ENCODE assay signal across 8 cellular contexts in the genomic region with DNA sequence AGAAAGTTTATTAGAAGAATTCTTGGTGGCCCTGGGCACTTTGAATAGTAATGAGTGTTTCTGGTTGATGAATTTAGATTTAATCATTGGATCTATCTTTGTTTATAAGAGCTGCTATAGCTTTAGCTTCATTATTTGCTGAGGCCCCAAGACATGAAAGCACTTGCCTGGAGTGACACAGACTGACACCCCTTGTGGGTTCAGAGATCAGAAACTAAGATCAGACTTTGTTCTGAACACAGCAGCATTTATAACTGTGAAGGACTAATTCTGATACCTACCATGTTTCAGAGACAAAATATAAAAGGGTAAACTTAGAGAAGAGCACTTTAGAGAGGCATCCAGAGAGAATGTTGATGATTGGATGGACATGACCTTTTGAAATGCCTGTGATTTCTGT.
A peak's percentile ranks its signal among the peaks of the same experiment; 100 is the strongest.
DNase-seq lines count a peak whose midpoint lies in the region; ATAC-seq lines count a peak whose summit lies in the region.
"Not testable (repeated sequence)": the region's sequence is repeated elsewhere in the genome, so short reads cannot be mapped to it uniquely, and the experiment has no call there.

No MANE protein-coding gene starts in this region.

- H3K36me3 Mint-ChIP-seq in activated CD4-positive, alpha-beta T cell treated with anti-CD3 and anti-CD28 coated beads for 36 hours (ENCODE audit: low read depth); activated T-cell treated with anti-CD3 and anti-CD28 coated beads, Interleukin-2, amount 50 U/mL, for 72 hours (ENCODE audit: insufficient read depth in 2 of 2); activated naive CD8-positive, alpha-beta T cell treated with anti-CD3 and anti-CD28 coated beads for 36 hours; naive thymus-derived CD8-positive, alpha-beta T cell: not testable (repeated sequence)

- ATAC-seq in HG02798 (IDR thresholded peaks at IDR 0.05; ENCODE audit: poor library complexity, unreplicated experiment): peak; percentile 53
- ATAC-seq in activated CD4-positive, alpha-beta T cell treated with anti-CD3 and anti-CD28 coated beads for 36 hours: peak; percentile 74
- ATAC-seq in activated T-cell treated with anti-CD3 and anti-CD28 coated beads, Interleukin-2, amount 50 U/mL, for 72 hours (replicated peaks in 1 of 2): peak; percentile 72 to 73
- peak; percentile 36 for ATAC-seq in esophagus mucosa
- ATAC-seq in naive thymus-derived CD8-positive, alpha-beta T cell: peak; percentile 39 to 72
- ATAC-seq in stimulated activated naive CD8-positive, alpha-beta T cell treated with anti-CD3 and anti-CD28 coated beads, Interleukin-15, amount 100 ng/mL, for 72 hours: peak; percentile 80

- intact Hi-C loops in activated CD4-positive, alpha-beta T cell treated with anti-CD3 and anti-CD28 coated beads for 36 hours (cut with DNase I, micrococcal nuclease): not testable (repeated sequence)

- CTCF ChIA-PET in activated CD4-positive, alpha-beta T cell treated with anti-CD3 and anti-CD28 coated beads for 36 hours (lab: Charles Lee): not testable (repeated sequence)

- DNase-seq in activated CD4-positive, alpha-beta T cell treated with anti-CD3 and anti-CD28 coated beads for 36 hours; activated T-cell treated with anti-CD3 and anti-CD28 coated beads, Interleukin-2, amount 50 U/mL, for 72 hours; activated naive CD8-positive, alpha-beta T cell treated with anti-CD3 and anti-CD28 coated beads for 36 hours; naive thymus-derived CD8-positive, alpha-beta T cell; stimulated activated naive CD8-positive, alpha-beta T cell treated with anti-CD3 and anti-CD28 coated beads, Interleukin-15, amount 100 ng/mL, for 72 hours: not testable (repeated sequence)

- H3K4me3 Mint-ChIP-seq in activated CD4-positive, alpha-beta T cell treated with anti-CD3 and anti-CD28 coated beads for 36 hours; activated T-cell treated with anti-CD3 and anti-CD28 coated beads, Interleukin-2, amount 50 U/mL, for 72 hours; activated naive CD8-positive, alpha-beta T cell treated with anti-CD3 and anti-CD28 coated beads for 36 hours; naive thymus-derived CD8-positive, alpha-beta T cell; stimulated activated naive CD8-positive, alpha-beta T cell treated with anti-CD3 and anti-CD28 coated beads, Interleukin-15, amount 100 ng/mL, for 72 hours: not testable (repeated sequence)

- H3K9me3 Mint-ChIP-seq in activated CD4-positive, alpha-beta T cell treated with anti-CD3 and anti-CD28 coated beads for 36 hours (ENCODE audit: low read depth); activated T-cell treated with anti-CD3 and anti-CD28 coated beads, Interleukin-2, amount 50 U/mL, for 72 hours; activated naive CD8-positive, alpha-beta T cell treated with anti-CD3 and anti-CD28 coated beads for 36 hours; naive thymus-derived CD8-positive, alpha-beta T cell; stimulated activated naive CD8-positive, alpha-beta T cell treated with anti-CD3 and anti-CD28 coated beads, Interleukin-15, amount 100 ng/mL, for 72 hours: not testable (repeated sequence)

- H3K27ac Mint-ChIP-seq in activated CD4-positive, alpha-beta T cell treated with anti-CD3 and anti-CD28 coated beads for 36 hours; activated T-cell treated with anti-CD3 and anti-CD28 coated beads, Interleukin-2, amount 50 U/mL, for 72 hours; naive thymus-derived CD8-positive, alpha-beta T cell; stimulated activated naive CD8-positive, alpha-beta T cell treated with anti-CD3 and anti-CD28 coated beads, Interleukin-15, amount 100 ng/mL, for 72 hours: not testable (repeated sequence)
- peak overlapping the region; percentile 91 for H3K27ac Mint-ChIP-seq in activated naive CD8-positive, alpha-beta T cell treated with anti-CD3 and anti-CD28 coated beads for 36 hours

- not testable (repeated sequence) for H3K4me1 Mint-ChIP-seq in activated CD4-positive, alpha-beta T cell treated with anti-CD3 and anti-CD28 coated beads for 36 hours; activated T-cell treated with anti-CD3 and anti-CD28 coated beads, Interleukin-2, amount 50 U/mL, for 72 hours (ENCODE audit: low read depth); activated naive CD8-positive, alpha-beta T cell treated with anti-CD3 and anti-CD28 coated beads for 36 hours; naive thymus-derived CD8-positive, alpha-beta T cell
- peaks cover 12% of the 10 kb centered on the region for H3K4me1 Mint-ChIP-seq in stimulated activated naive CD8-positive, alpha-beta T cell treated with anti-CD3 and anti-CD28 coated beads, Interleukin-15, amount 100 ng/mL, for 72 hours

- POLR2A ChIA-PET in activated CD4-positive, alpha-beta T cell treated with anti-CD3 and anti-CD28 coated beads for 36 hours (lab: Charles Lee); naive thymus-derived CD8-positive, alpha-beta T cell (lab: Charles Lee): not testable (repeated sequence)

- peak overlapping the region; percentile 45 for H3K27ac ChIP-seq in KOPT-K1 (ENCODE audit: low read depth, low read length, poor library complexity, severe bottlenecking)

- H3K36me3 ChIP-seq in KOPT-K1 (ENCODE audit: insufficient read depth, low read length): not testable (repeated sequence)

- H3K27me3 Mint-ChIP-seq in activated CD4-positive, alpha-beta T cell treated with anti-CD3 and anti-CD28 coated beads for 36 hours; activated T-cell treated with anti-CD3 and anti-CD28 coated beads, Interleukin-2, amount 50 U/mL, for 72 hours (ENCODE audit: low read depth); activated naive CD8-positive, alpha-beta T cell treated with anti-CD3 and anti-CD28 coated beads for 36 hours; naive thymus-derived CD8-positive, alpha-beta T cell; stimulated activated naive CD8-positive, alpha-beta T cell treated with anti-CD3 and anti-CD28 coated beads, Interleukin-15, amount 100 ng/mL, for 72 hours: not testable (repeated sequence)

- H3K9me3 ChIP-seq in KOPT-K1 (ENCODE audit: insufficient read depth, low read length, poor library complexity, severe bottlenecking): not testable (repeated sequence)
